In genomic region chr4:143186202-143186601, GRCh38 we compare ENCODE assay signal across 8 cellular contexts. TPM values are rescaled to one million over a fixed set of nuclear protein-coding genes. Genes with fewer than 3 reads are reported as not detected.
DNase-seq lines count a peak whose midpoint lies in the region; TF ChIP-seq lines count a peak whose summit lies in the region.

No MANE protein-coding gene starts in this region.

- H4K20me1 ChIP-seq in PC-9 (ENCODE audit: insufficient read depth) = peaks cover 29% of the 10 kb centered on the region

- no peak overlapping the region for H2AFZ ChIP-seq in PC-9
- no peak overlapping the region for H2AFZ ChIP-seq in parathyroid adenoma

- intact Hi-C loops in PC-9 (cut with micrococcal nuclease; ENCODE audit: unreplicated experiment) = loop anchor here (10.0 kb wide), 2 partner anchors 711 to 1061 kb away; no protein-coding TSS in a partner anchor
- intact Hi-C loops in posterior vena cava (cut with DNase I) = no loop called here

- H3K9ac ChIP-seq in ES-I3 (ENCODE audit: low read depth, low read length) = peak overlapping the region; percentile 76
- H3K9ac ChIP-seq in parathyroid adenoma = no peak overlapping the region

- DNase-seq in PC-9 (peak in 1 of 2 experiments; percentile 71), posterior vena cava (ENCODE audit: low spot score) (no peak), NOMO-1 treated with dmso at 0.1 percent for 144 hours (lab: John Stamatoyannopoulos, UW; ENCODE audit: unreplicated experiment) (no peak), NCI-H226 (no peak), SW 1271 (lab: John Stamatoyannopoulos, UW) (no peak)

- H3K27ac ChIP-seq in PC-9 = 0 out of 2 replicates have a peak overlapping the region, but pooled peaks have one; percentile 73
- H3K27ac ChIP-seq in esophagus (ENCODE audit: low read depth in 2 of 2, low read length in 1 of 2) = peak overlapping the region in 1 of 2 donors; percentile 5
- no peak overlapping the region for H3K27ac ChIP-seq in parathyroid adenoma

- TF ChIP-seq CTCF in PC-9 (conservative IDR thresholded peaks at IDR 0.05) (no peak), parathyroid adenoma (IDR thresholded peaks at IDR 0.05) (no peak)

- CTCF ChIA-PET in PC-9 (lab: Charles Lee) = no interaction called here

- no TSS peak for BruUV-seq in PC-9 (replicated peaks; lab: Mats Ljungman, UMichigan)

- no peaks in the 10 kb centered on the region; the same call in 1 of the 2 replicates for H3K4me1 ChIP-seq in ES-I3 (ENCODE audit: insufficient read depth, low read length)
- peaks cover 32% of the 10 kb centered on the region for H3K4me1 ChIP-seq in PC-9 (replicated peaks; ENCODE audit: insufficient read depth)
- no peaks in the 10 kb centered on the region for H3K4me1 ChIP-seq in esophagus (ENCODE audit: control insufficient read depth in 2 of 2, insufficient read depth in 2 of 2, low read length in 1 of 2)
- H3K4me1 ChIP-seq in parathyroid adenoma = peaks cover 5% of the 10 kb centered on the region

- H3K79me2 ChIP-seq in PC-9 (ENCODE audit: low read depth) (peaks cover 66% of the 10 kb centered on the region), parathyroid adenoma (peaks cover 12% of the 10 kb centered on the region)

- peaks cover 17% of the 10 kb centered on the region; the same call in 1 of the 2 replicates for H3F3A ChIP-seq in PC-9 (ENCODE audit: insufficient read depth, low read depth)

- H3K9me3 ChIP-seq in ES-I3 (ENCODE audit: control insufficient read depth, insufficient read depth, low read length) (no peaks in the 10 kb centered on the region), PC-9 (ENCODE audit: insufficient read depth, low read depth) (no peaks in the 10 kb centered on the region), esophagus (ENCODE audit: control insufficient read depth in 2 of 2, insufficient read depth in 1 of 2, low read depth in 1 of 2, low read length in 1 of 2) (no peaks in the 10 kb centered on the region), parathyroid adenoma (ENCODE audit: control insufficient read depth, low read length) (no peaks in the 10 kb centered on the region)

- H3K4me3 ChIP-seq in PC-9 (peak overlapping the region; percentile 92), esophagus (ENCODE audit: low read depth in 1 of 2, low read length in 2 of 2) (peak overlapping the region; percentile 84 to 93), parathyroid adenoma (ENCODE audit: low read depth, low read length) (peak overlapping the region; percentile 80)

- H3K27me3 ChIP-seq in PC-9 (ENCODE audit: insufficient read depth, low read depth) = no peaks in the 10 kb centered on the region
- H3K27me3 ChIP-seq in esophagus (ENCODE audit: control insufficient read depth in 1 of 2, insufficient read depth in 2 of 2, low read length in 2 of 2) = no peaks in the 10 kb centered on the region
- H3K27me3 ChIP-seq in parathyroid adenoma (ENCODE audit: control insufficient read depth, insufficient read depth, low read length) = no peaks in the 10 kb centered on the region

- POLR2A ChIA-PET in PC-9 (lab: Charles Lee; ENCODE audit: unreplicated experiment) = no interaction called here

- 2% methylated on average over 6 of the region's 6 CpGs for WGBS in esophagus, 2 donors

- H3K4me2 ChIP-seq in PC-9 (peak overlapping the region; percentile 95), parathyroid adenoma (ENCODE audit: low read length) (peak overlapping the region; percentile 81)

- no peaks in the 10 kb centered on the region; the same call in 1 of the 2 replicates for H3K9me2 ChIP-seq in PC-9 (ENCODE audit: insufficient read depth)

- H3K36me3 ChIP-seq in ES-I3 (ENCODE audit: insufficient read depth, low read length) (no peaks in the 10 kb centered on the region), PC-9 (ENCODE audit: low read depth) (peaks cover 7% of the 10 kb centered on the region), esophagus (ENCODE audit: control insufficient read depth in 2 of 2, insufficient read depth in 2 of 2, low read length in 1 of 2) (no peaks in the 10 kb centered on the region), parathyroid adenoma (ENCODE audit: control insufficient read depth, insufficient read depth, low read length) (no peaks in the 10 kb centered on the region)

RNA-seq across cellular contexts. Expression of gene USP38, which starts 1.5 kb away (rescaled TPM):
- 11.9 and 12.3 TPM in 2 replicates for total RNA-seq in PC-9 (2021)
- polyA plus RNA-seq in esophagus = 1 to 10 TPM; 5.1 to 5.3 TPM
- 10 to 100 TPM; 15.4 to 18.3 TPM for total RNA-seq in posterior vena cava
